32 cellular contexts compared by ENCODE assay signal in the genomic region with DNA sequence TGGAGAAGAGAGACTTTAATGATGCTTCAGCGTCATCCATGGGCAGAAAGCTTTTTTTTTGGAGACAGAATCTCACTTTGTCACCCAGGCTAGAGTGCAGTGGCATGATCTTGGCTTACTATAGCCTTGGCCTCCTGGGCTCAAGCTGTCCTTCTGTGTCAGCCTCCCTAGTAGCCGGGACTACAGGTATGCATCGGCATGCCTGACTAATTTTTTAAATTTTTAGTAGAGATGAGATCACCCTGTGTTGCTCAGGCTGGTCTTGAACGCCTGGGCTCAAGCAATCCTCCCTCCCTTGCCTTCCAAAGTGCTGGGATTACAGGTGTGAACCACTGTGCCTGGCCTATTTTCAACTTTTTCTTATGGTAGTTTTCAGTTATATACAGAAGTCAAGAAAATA.
"Had no signal": no experiment of that assay in that cellular context is flagged by ENCODE, and none has a peak within 500 bp of the region (broad histone marks: within the 10 kb centered on the region; RNA-seq: fewer than 3 reads in every experiment).

No MANE protein-coding gene starts in this region.

- H3K9me3 ChIP-seq: ovary, psoas muscle, testis, uterus had no signal

- H3K9ac ChIP-seq: parathyroid adenoma had no signal

- FAIRE-seq: small intestine had no signal

- H3K27ac Mint-ChIP-seq: naive thymus-derived CD8-positive, alpha-beta T cell; nephron progenitor cell; stimulated activated memory B cell treated with anti-CD40 and anti-IgM and Interleukin-4, amounts not matched to agents 10 μg/mL and 1 μg/mL and 100 μg/mL, for 72 hours; type B pancreatic cell had no signal

- H3K27me3 ChIP-seq: neutrophil, ovary, right lobe of liver, sigmoid colon, suprapubic skin, testis, tibial nerve, upper lobe of right lung, uterus had no signal

- H3K4me1 Mint-ChIP-seq: nephron progenitor cell had no signal

- H3K4me3 ChIP-seq: ovary, psoas muscle, right lobe of liver, sigmoid colon, suprapubic skin, testis, tibial nerve, upper lobe of right lung, uterus had no signal

- H3K36me3 ChIP-seq: neutrophil, ovary, right lobe of liver, suprapubic skin, upper lobe of right lung, uterus had no signal

- H3K27ac ChIP-seq: neutrophil, ovary, parathyroid adenoma, psoas muscle, right lobe of liver, sigmoid colon, suprapubic skin, testis, tibial nerve, upper lobe of right lung, uterus had no signal

- DNase-seq: naive B cell; naive thymus-derived CD8-positive, alpha-beta T cell; nephron progenitor cell; occipital lobe; ovary; posterior cingulate gyrus; psoas muscle; right cardiac atrium; right lobe of liver; sigmoid colon; small intestine; stimulated activated CD4-positive, alpha-beta T cell treated with anti-CD3 and anti-CD28 coated beads, Interleukin-15, amount 100 ng/mL, for 24 hours; stimulated activated CD4-positive, alpha-beta T cell treated with anti-CD3 and anti-CD28 coated beads, Interleukin-2, amount 100 ng/mL, for 24 hours; stimulated activated CD4-positive, alpha-beta T cell treated with anti-CD3 and anti-CD28 coated beads, Interleukin-2, amount 100 ng/mL, for 48 hours; stimulated activated CD4-positive, alpha-beta T cell treated with anti-CD3 and anti-CD28 coated beads, Interleukin-4, amount 100 ng/mL, for 24 hours; stimulated activated CD8-positive, alpha-beta memory T cell treated with anti-CD3 and anti-CD28 coated beads, Interleukin-4, amount 100 ng/mL, for 48 hours; stimulated activated naive CD4-positive, alpha-beta T cell; stimulated activated naive CD8-positive, alpha-beta T cell treated with anti-CD3 and anti-CD28 coated beads, Interleukin-15, amount 100 ng/mL, for 72 hours; stimulated activated naive CD8-positive, alpha-beta T cell treated with anti-CD3 and anti-CD28 coated beads, Interleukin-15, Interleukin-2, amounts not matched to agents 100 U/mL and 50 U/mL, for 24 hours; substantia nigra; testis; upper lobe of right lung; uterus had no signal

- H3K4me3 Mint-ChIP-seq: naive B cell; naive thymus-derived CD8-positive, alpha-beta T cell; nephron progenitor cell; neural crest cell; stimulated activated memory B cell treated with anti-CD40 and anti-IgM and Interleukin-4, amounts not matched to agents 10 μg/mL and 1 μg/mL and 100 μg/mL, for 72 hours; stimulated activated naive CD8-positive, alpha-beta T cell treated with anti-CD3 and anti-CD28 coated beads, Interleukin-15, amount 100 ng/mL, for 72 hours; type B pancreatic cell had no signal

- H2AFZ ChIP-seq: parathyroid adenoma had no signal

- H3K4me1 ChIP-seq: parathyroid adenoma, psoas muscle, right lobe of liver, sigmoid colon, suprapubic skin, testis, tibial nerve, upper lobe of right lung, uterus had no signal

- H3K27me3 Mint-ChIP-seq: naive B cell; naive thymus-derived CD8-positive, alpha-beta T cell; natural killer cell treated with Interleukin-12 subunit alpha and Interleukin-12 subunit beta and Interleukin-15 and Interleukin-18, amount 100 ng/mL, for 72 hours; progenitor cell of endocrine pancreas; stimulated activated memory B cell treated with anti-CD40 and anti-IgM and Interleukin-4, amounts not matched to agents 10 μg/mL and 1 μg/mL and 100 μg/mL, for 72 hours; stimulated activated naive CD8-positive, alpha-beta T cell treated with anti-CD3 and anti-CD28 coated beads, Interleukin-15, amount 100 ng/mL, for 72 hours; type B pancreatic cell had no signal
